In genomic region chr3:42582474-42583070, GRCh38 we compare ENCODE assay signal across 1 cellular context.
A peak's percentile ranks its signal among the peaks of the same experiment; 100 is the strongest.
TF ChIP-seq lines count a peak whose summit lies in the region.

No MANE protein-coding gene starts in this region.

TF ChIP-seq in K562, 482 proteins besides CTCF, POLR2A, EP300 and RAD21 (continued from another document):
- TF ChIP-seq GTF2F1 (IDR thresholded peaks at IDR 0.05; ENCODE audit: low read depth, low read length), result peak; percentile 1; the same call in 1 of the 2 replicates
- TF ChIP-seq ZNF263 (CRISPR knock-in tag; IDR thresholded peaks at IDR 0.05; ENCODE audit: borderline replicate concordance), result peak; percentile 61; the same call in 1 of the 2 replicates
- TF ChIP-seq BACH1 (tag; IDR thresholded peaks at IDR 0.05), result no peak
- TF ChIP-seq GABPA (tag; conservative IDR thresholded peaks at IDR 0.05; ENCODE audit: low read depth), result peak; percentile 7; the same call in 1 of the 2 replicates
- peak; percentile 1; the same call in 1 of the 2 replicates for TF ChIP-seq CC2D1A (IDR thresholded peaks at IDR 0.05)
- peak; percentile 45; the same call in 1 of the 2 replicates for TF ChIP-seq SMARCC2 (IDR thresholded peaks at IDR 0.05; ENCODE audit: low read depth)
- TF ChIP-seq MAX (CRISPR knock-in tag; IDR thresholded peaks at IDR 0.05), result no peak
- 0 out of 2 replicates have a peak, but pooled peaks have one; percentile 2 for TF ChIP-seq MTA2 (IDR thresholded peaks at IDR 0.05; ENCODE audit: low read depth)
- no peak for TF ChIP-seq POLR3A (IDR thresholded peaks at IDR 0.05; ENCODE audit: borderline replicate concordance, extremely low read depth, insufficient read depth, insufficient read length)
- no peak for TF ChIP-seq ETV6 (IDR thresholded peaks at IDR 0.05; ENCODE audit: borderline replicate concordance in 1 of 2, low read depth in 2 of 2, low read length in 1 of 2)
- no peak for TF ChIP-seq ETV6 (CRISPR knock-in tag; IDR thresholded peaks at IDR 0.05; ENCODE audit: borderline replicate concordance)
- 0 out of 2 replicates have a peak, but pooled peaks have one; percentile 37 for TF ChIP-seq ZNF766 (CRISPR knock-in tag; conservative IDR thresholded peaks at IDR 0.05)
- TF ChIP-seq ARID1B (IDR thresholded peaks at IDR 0.05), result peak; percentile 30; the same call in 1 of the 2 replicates
- peak; percentile 28; the same call in 1 of the 2 replicates for TF ChIP-seq ZBTB33 (CRISPR knock-in tag; IDR thresholded peaks at IDR 0.05)
- peak; percentile 42 for TF ChIP-seq FOSL1 (tag; conservative IDR thresholded peaks at IDR 0.05)
- 0 out of 2 replicates have a peak, but pooled peaks have one; percentile 2 for TF ChIP-seq ZNF384 (IDR thresholded peaks at IDR 0.05; ENCODE audit: low read depth, low read length)
- no peak for TF ChIP-seq ZNF140 (CRISPR knock-in tag; IDR thresholded peaks at IDR 0.05)
